ENCODE assay signal across 1 cellular context in genomic region chr1:205591522-205592351, GRCh38.
A peak's percentile ranks its signal among the peaks of the same experiment; 100 is the strongest.
TF ChIP-seq lines count a peak whose summit lies in the region.

No MANE protein-coding gene starts in this region.

TF ChIP-seq in K562, 482 proteins besides CTCF, POLR2A, EP300 and RAD21 (continued from another document and continues in another):
- TF ChIP-seq PBX2 (CRISPR knock-in tag; IDR thresholded peaks at IDR 0.05; ENCODE audit: low read depth) (no peak), PBX2 (tag; conservative IDR thresholded peaks at IDR 0.05; ENCODE audit: low read depth) (no peak), FOXJ3 (CRISPR knock-in tag; IDR thresholded peaks at IDR 0.05) (no peak), ZNF511 (CRISPR knock-in tag; IDR thresholded peaks at IDR 0.05) (no peak; the same call in 1 of the 2 replicates), NR0B1 (IDR thresholded peaks at IDR 0.05; ENCODE audit: partially characterized antibody) (no peak), POLR2AphosphoS5 (IDR thresholded peaks at IDR 0.05; ENCODE audit: control insufficient read depth, insufficient read depth, low read depth, low read length) (no peak), IRF9 (tag; IDR thresholded peaks at IDR 0.05) (no peak), ZNF518B (CRISPR knock-in tag; IDR thresholded peaks at IDR 0.05) (no peak), CCNT2 (IDR thresholded peaks at IDR 0.05; ENCODE audit: borderline replicate concordance, extremely low read depth, insufficient read length, low read depth, low read length) (no peak), LCOR (CRISPR knock-in tag; IDR thresholded peaks at IDR 0.05) (no peak), ZNF41 (CRISPR knock-in tag; conservative IDR thresholded peaks at IDR 0.05) (no peak), TBP (optimal IDR thresholded peaks at IDR 0.05; ENCODE audit: low read depth, low read length) (no peak), ZNF764 (CRISPR knock-in tag; IDR thresholded peaks at IDR 0.05; ENCODE audit: low read depth) (no peak), CREBBP (IDR thresholded peaks at IDR 0.05; ENCODE audit: low read depth, low read length) (no peak), ZBTB26 (CRISPR knock-in tag; IDR thresholded peaks at IDR 0.05) (no peak), ZNF586 (CRISPR knock-in tag; conservative IDR thresholded peaks at IDR 0.05) (no peak), MCM7 (IDR thresholded peaks at IDR 0.05) (no peak), MYC (IDR thresholded peaks at IDR 0.05; ENCODE audit: low read depth, low read length) (0 out of 2 replicates have a peak, but pooled peaks have one; percentile 43), MYC (CRISPR knock-in tag; IDR thresholded peaks at IDR 0.05; ENCODE audit: borderline replicate concordance, low read depth) (no peak), GTF2B (IDR thresholded peaks at IDR 0.05; ENCODE audit: extremely low read depth, insufficient read length) (no peak), ZNF696 (CRISPR knock-in tag; conservative IDR thresholded peaks at IDR 0.05) (no peak), IRF2 (CRISPR knock-in tag; IDR thresholded peaks at IDR 0.05) (no peak), ZNF212 (CRISPR knock-in tag; IDR thresholded peaks at IDR 0.05) (no peak), DPF2 (IDR thresholded peaks at IDR 0.05) (no peak), NRF1 (conservative IDR thresholded peaks at IDR 0.05 in 1 of 2, IDR thresholded peaks at IDR 0.05 in 1 of 2) (peak; percentile 38 to 47; a peak in 3 of 4 replicates), ZBTB17 (CRISPR knock-in tag; IDR thresholded peaks at IDR 0.05) (no peak), ZFP1 (CRISPR knock-in tag; IDR thresholded peaks at IDR 0.05) (no peak), ZNF551 (CRISPR knock-in tag; IDR thresholded peaks at IDR 0.05) (no peak), FOXA1 (IDR thresholded peaks at IDR 0.05; ENCODE audit: borderline replicate concordance) (no peak), E2F3 (CRISPR knock-in tag; IDR thresholded peaks at IDR 0.05) (no peak), ZFX (CRISPR knock-in tag; IDR thresholded peaks at IDR 0.05) (peak; percentile 77), NFIC (IDR thresholded peaks at IDR 0.05) (peak; percentile 25; the same call in 1 of the 2 replicates), ARID4B (CRISPR knock-in tag; IDR thresholded peaks at IDR 0.05) (no peak), RFX1 (IDR thresholded peaks at IDR 0.05) (no peak), MNT (conservative IDR thresholded peaks at IDR 0.05) (peak in 1 of 2 experiments; percentile 22; a peak in 1 of 4 replicates), JUND (IDR thresholded peaks at IDR 0.05; ENCODE audit: borderline replicate concordance, low read depth, low read length) (peak; percentile 39; the same call in 1 of the 2 replicates), JUND (tag; IDR thresholded peaks at IDR 0.05; ENCODE audit: borderline replicate concordance, low read depth, low read length) (peak; percentile 14; the same call in 1 of the 3 replicates), ZNF12 (CRISPR knock-in tag; IDR thresholded peaks at IDR 0.05) (no peak), MITF (IDR thresholded peaks at IDR 0.05) (no peak), POLR2B (IDR thresholded peaks at IDR 0.05; ENCODE audit: low read depth, partially characterized antibody) (no peak), JUNB (CRISPR knock-in tag; conservative IDR thresholded peaks at IDR 0.05) (no peak), ZNF253 (CRISPR knock-in tag; conservative IDR thresholded peaks at IDR 0.05) (no peak), ZNF77 (CRISPR knock-in tag; IDR thresholded peaks at IDR 0.05) (no peak), NR1H2 (CRISPR knock-in tag; IDR thresholded peaks at IDR 0.05) (no peak), NFYB (IDR thresholded peaks at IDR 0.05; ENCODE audit: extremely low read depth, insufficient read length) (no peak), THRB (CRISPR knock-in tag; conservative IDR thresholded peaks at IDR 0.05) (no peak)
